Comparison of ENCODE assay signal across 13 cellular contexts in the genomic region with DNA sequence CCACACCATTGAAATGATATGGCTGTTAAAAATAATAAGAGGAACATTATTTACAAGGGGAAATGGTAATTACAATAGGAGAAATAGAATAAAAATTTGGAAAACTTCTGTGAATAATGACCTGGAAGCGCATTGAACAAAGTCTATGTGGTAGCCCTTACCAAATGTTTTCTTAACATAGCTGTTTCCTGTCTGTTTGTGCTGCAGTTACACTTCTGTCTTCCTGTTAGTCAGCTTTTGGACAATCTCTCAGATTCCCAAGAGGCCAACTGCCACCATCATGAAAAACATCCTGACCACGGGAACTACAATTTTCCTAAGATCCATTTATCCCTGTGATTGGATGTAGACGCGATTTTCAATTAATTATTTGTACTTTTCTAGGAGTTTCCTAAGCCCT.
DNase-seq lines count a peak whose midpoint lies in the region; TF ChIP-seq lines count a peak whose summit lies in the region.
"Had no signal": no experiment of that assay in that cellular context is flagged by ENCODE, and none has a peak within 500 bp of the region (broad histone marks: within the 10 kb centered on the region; RNA-seq: fewer than 3 reads in every experiment).

No MANE protein-coding gene starts in this region.

- H3K14ac ChIP-seq in mesenchymal stem cell (ENCODE audit: low read length in 2 of 2) = no peak overlapping the region

- H3K79me1 ChIP-seq in mesenchymal stem cell (replicated peaks; ENCODE audit: low read length, poor library complexity, severe bottlenecking) = no peaks in the 10 kb centered on the region

- H2BK120ac ChIP-seq in mesenchymal stem cell (ENCODE audit: low read depth, low read length) = no peak overlapping the region

- no peak overlapping the region for H3K23ac ChIP-seq in mesenchymal stem cell (ENCODE audit: low read length in 2 of 2)

- H3K4me1 ChIP-seq in mesenchymal stem cell (ENCODE audit: control insufficient read depth, insufficient read depth, low read depth, low read length) = no peaks in the 10 kb centered on the region
- no peaks in the 10 kb centered on the region for H3K4me1 ChIP-seq in esophagus muscularis mucosa
- H3K4me1 ChIP-seq in prostate gland (replicated peaks) = no peaks in the 10 kb centered on the region
- H3K4me1 ChIP-seq: body of pancreas, lower lobe of right lung, pancreas had no signal

- H3K9me3 ChIP-seq in mesenchymal stem cell (ENCODE audit: control insufficient read depth, low read length) (no peaks in the 10 kb centered on the region), esophagus muscularis mucosa (no peaks in the 10 kb centered on the region), prostate gland (no peaks in the 10 kb centered on the region)
- H3K9me3 ChIP-seq: body of pancreas, lower lobe of right lung, MG63, pancreas had no signal

- intact Hi-C loops in esophagus muscularis mucosa (cut with DNase I) = no loop called here
- intact Hi-C loops in prostate gland (cut with DNase I) = no loop called here

- H4K91ac ChIP-seq in mesenchymal stem cell (ENCODE audit: low read length) = no peak overlapping the region

- peak overlapping the region; percentile 32 for H3K9ac ChIP-seq in mesenchymal stem cell (ENCODE audit: low read length)

- peak; percentile 18 to 30 for DNase-seq in AML-193 (lab: John Stamatoyannopoulos, UW)
- DNase-seq in M059J (ENCODE audit: low read depth) = peak; percentile 72
- peak; percentile 59 for DNase-seq in astrocyte of the spinal cord (ENCODE audit: low read depth, low spot score)
- peak; percentile 72 for DNase-seq in mesenchymal stem cell
- no peak for DNase-seq in stimulated activated naive CD4-positive, alpha-beta T cell (lab: John Stamatoyannopoulos, UW)
- DNase-seq in esophagus muscularis mucosa (ENCODE audit: extremely low spot score) = no peak
- no peak for DNase-seq in hypothalamus (lab: John Stamatoyannopoulos, UW)
- DNase-seq in prostate gland (ENCODE audit: low spot score) = no peak
- DNase-seq: body of pancreas, H7, lower lobe of right lung, MG63, pancreas had no signal

- peak overlapping the region; percentile 92 for H3K27ac ChIP-seq in mesenchymal stem cell (ENCODE audit: low read length, poor library complexity, severe bottlenecking)
- no peak overlapping the region for H3K27ac ChIP-seq in esophagus muscularis mucosa (replicated peaks in 1 of 4)
- H3K27ac ChIP-seq in prostate gland = no peak overlapping the region
- H3K27ac ChIP-seq: body of pancreas, lower lobe of right lung, pancreas had no signal

- no peak overlapping the region for H3K4me2 ChIP-seq in mesenchymal stem cell (ENCODE audit: low read length, poor library complexity, severe bottlenecking)

- H2BK12ac ChIP-seq in mesenchymal stem cell (ENCODE audit: low read length in 2 of 2) = no peak overlapping the region

- WGBS in mesenchymal stem cell = 5% methylated on average over 1 of the region's 4 CpGs
- 61% methylated on average over 4 of the region's 4 CpGs for WGBS in esophagus muscularis mucosa
- WGBS in prostate gland = 79% methylated on average over 4 of the region's 4 CpGs

- H3K36me3 ChIP-seq in mesenchymal stem cell (ENCODE audit: control insufficient read depth in 1 of 2, insufficient read depth in 2 of 2, low read depth in 1 of 2, low read length in 2 of 2) = no peaks in the 10 kb centered on the region
- H3K36me3 ChIP-seq in esophagus muscularis mucosa = no peaks in the 10 kb centered on the region
- no peaks in the 10 kb centered on the region for H3K36me3 ChIP-seq in prostate gland
- H3K36me3 ChIP-seq: lower lobe of right lung, MG63, pancreas had no signal

- TF ChIP-seq EP300 in esophagus muscularis mucosa (IDR thresholded peaks at IDR 0.05) = no peak

- H4K8ac ChIP-seq in mesenchymal stem cell (ENCODE audit: low read length) = no peak overlapping the region

- TF ChIP-seq CTCF in astrocyte of the spinal cord (IDR thresholded peaks at IDR 0.05; ENCODE audit: low read depth, low read length) (no peak), esophagus muscularis mucosa (IDR thresholded peaks at IDR 0.05) (no peak), prostate gland (IDR thresholded peaks at IDR 0.05) (no peak)

- H3K4me3 ChIP-seq in astrocyte of the spinal cord (ENCODE audit: low read depth, low read length) = no peak overlapping the region
- no peak overlapping the region for H3K4me3 ChIP-seq in mesenchymal stem cell (ENCODE audit: insufficient read depth in 1 of 2, low read depth in 1 of 2, low read length in 2 of 2)
- no peak overlapping the region for H3K4me3 ChIP-seq in esophagus muscularis mucosa
- no peak overlapping the region for H3K4me3 ChIP-seq in prostate gland
- H3K4me3 ChIP-seq: body of pancreas, lower lobe of right lung, MG63, pancreas had no signal

- no peak overlapping the region for H2BK15ac ChIP-seq in mesenchymal stem cell (ENCODE audit: low read depth, poor library complexity, severe bottlenecking)

- no peak overlapping the region for H3K18ac ChIP-seq in mesenchymal stem cell (ENCODE audit: low read depth in 1 of 2, low read length in 2 of 2)

- TF ChIP-seq POLR2A in esophagus muscularis mucosa (IDR thresholded peaks at IDR 0.05; ENCODE audit: low read depth) = no peak
- TF ChIP-seq POLR2A in prostate gland (IDR thresholded peaks at IDR 0.05) = no peak

- no peak overlapping the region for H2BK5ac ChIP-seq in mesenchymal stem cell (ENCODE audit: low read depth, low read length, poor library complexity, severe bottlenecking)

- no peak overlapping the region for H2AK5ac ChIP-seq in mesenchymal stem cell (ENCODE audit: low read length, severe bottlenecking)

- H3K27me3 ChIP-seq in mesenchymal stem cell (ENCODE audit: control insufficient read depth in 1 of 2, insufficient read depth in 1 of 2, low read length in 2 of 2) (no peaks in the 10 kb centered on the region), esophagus muscularis mucosa (no peaks in the 10 kb centered on the region), prostate gland (replicated peaks; ENCODE audit: insufficient read depth) (no peaks in the 10 kb centered on the region)
- H3K27me3 ChIP-seq: body of pancreas, MG63, pancreas had no signal

- H2AFZ ChIP-seq in mesenchymal stem cell (ENCODE audit: low read depth, low read length) = no peak overlapping the region

- in situ Hi-C loops in astrocyte of the spinal cord (cut with HindIII; ENCODE audit: low sequenced_read_pairs) = no loop called here

- H3K4ac ChIP-seq in mesenchymal stem cell (ENCODE audit: low read depth in 1 of 2, low read length in 2 of 2) = no peak overlapping the region

Comparison
In these comparisons a context has a peak if more than half of its experiments do, and no peak if none do; other contexts are left out.
1. DNase-seq: peak in AML-193 (2 of 2), M059J (single experiment), astrocyte of the spinal cord (single experiment) and mesenchymal stem cell (single experiment); none in stimulated activated naive CD4-positive, alpha-beta T cell (0 of 6), esophagus muscularis mucosa (single experiment), hypothalamus (0 of 51) and prostate gland (single experiment).